In the genomic region with DNA sequence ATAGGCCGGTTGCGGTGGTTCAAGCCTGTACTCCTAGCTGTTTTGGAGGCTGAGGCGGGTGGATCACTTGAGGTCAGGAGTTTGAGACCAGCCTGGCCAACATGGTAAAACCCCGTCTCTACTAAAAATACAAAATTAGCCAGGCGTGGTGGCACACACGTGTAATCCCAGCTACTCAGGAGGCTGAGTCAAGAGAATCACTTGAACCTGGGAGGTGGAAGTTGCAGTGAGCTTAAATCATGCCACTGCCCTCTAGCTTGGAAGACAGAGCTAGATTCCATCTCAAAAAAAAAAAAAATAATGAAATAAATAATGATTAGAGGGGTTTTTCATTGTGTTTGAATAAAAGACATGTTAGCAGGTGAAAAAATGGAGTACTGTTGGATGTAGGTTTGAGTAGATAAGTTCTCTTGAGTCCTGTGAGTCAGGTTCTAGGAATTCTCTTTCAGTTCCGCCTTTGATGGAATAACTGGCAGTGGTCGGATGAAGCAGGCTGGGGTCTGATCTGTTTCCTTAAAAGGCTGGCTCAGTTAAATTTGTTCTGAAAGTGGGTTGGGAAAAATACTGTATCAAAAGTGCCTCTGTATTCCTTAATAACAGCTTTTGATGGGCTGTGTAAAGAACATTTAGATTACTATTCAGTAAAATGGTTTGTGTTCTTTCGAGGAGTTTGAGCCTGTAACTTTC, we compare ENCODE assay signal across 11 cellular contexts.
DNase-seq lines count a peak whose midpoint lies in the region; ATAC-seq and TF ChIP-seq lines count a peak whose summit lies in the region.
"Had no signal": no experiment of that assay in that cellular context is flagged by ENCODE, and none has a peak within 500 bp of the region (broad histone marks: within the 10 kb centered on the region; RNA-seq: fewer than 3 reads in every experiment).

No MANE protein-coding gene starts in this region.

- no peaks in the 10 kb centered on the region for H3K9me2 ChIP-seq in MM.1S (replicated peaks; ENCODE audit: insufficient read depth, low read length)

- H2AFZ ChIP-seq in ACC112 (ENCODE audit: low read length, unreplicated experiment) (no peak overlapping the region), MM.1S (ENCODE audit: low read length) (no peak overlapping the region)

- CTCF ChIA-PET in RWPE1 (lab: Yijun Ruan, JAX) = interaction anchor here (0.5 to 0.6 kb wide), 2 partner anchors 111 to 213 kb away, joined by 3 to 5 read pairs; no protein-coding TSS in a partner anchor

- DNase-seq in RWPE1 (ENCODE audit: low spot score) (peak; percentile 65), non-pigmented ciliary epithelial cell (ENCODE audit: low read depth) (peak; percentile 75), MM.1S (no peak), midbrain (lab: John Stamatoyannopoulos, UW) (no peak)
- DNase-seq in stimulated activated CD8-positive, alpha-beta memory T cell treated with anti-CD3 and anti-CD28 coated beads, Interleukin-4, amount 100 ng/mL, for 48 hours = no peak
- DNase-seq: left colon, NCI-H446 had no signal

- peak overlapping the region; percentile 38 for H3K27ac ChIP-seq in ACC112 (ENCODE audit: low read depth, low read length)
- H3K27ac ChIP-seq in RWPE1 = 0 out of 2 replicates have a peak overlapping the region, but pooled peaks have one; percentile 6
- no peak overlapping the region for H3K27ac ChIP-seq in MM.1S (ENCODE audit: low read length)
- H3K27ac ChIP-seq: VCaP had no signal

- ATAC-seq in esophagus mucosa = peak; percentile 38
- no peak for ATAC-seq in GM19035 (IDR thresholded peaks at IDR 0.05; ENCODE audit: unreplicated experiment)

- H4K20me1 ChIP-seq in MM.1S (ENCODE audit: insufficient read depth, low read length) = no peaks in the 10 kb centered on the region

- H3K9me3 ChIP-seq in MM.1S (replicated peaks; ENCODE audit: insufficient read depth, low read length) = no peaks in the 10 kb centered on the region

- TF ChIP-seq CTCF in RWPE1 (conservative IDR thresholded peaks at IDR 0.05; ENCODE audit: low read depth) = no peak
- no peak for TF ChIP-seq CTCF in MM.1S (IDR thresholded peaks at IDR 0.05; ENCODE audit: low read length)

- no peak overlapping the region for H3K4me2 ChIP-seq in MM.1S (ENCODE audit: low read depth, low read length)

- no peaks in the 10 kb centered on the region for H3F3A ChIP-seq in MM.1S (ENCODE audit: insufficient read depth, low read length)

- H3K4me1 ChIP-seq in ACC112 (ENCODE audit: control insufficient read depth, insufficient read depth, low read length, unreplicated experiment) = peaks cover 23% of the 10 kb centered on the region
- H3K4me1 ChIP-seq in MM.1S (ENCODE audit: low read length) = 0 out of 2 replicates have a peak, but pooled peaks cover 11% of the 10 kb centered on the region

- H3K4me3 ChIP-seq in ACC112 (ENCODE audit: low read depth, low read length) (no peak overlapping the region), MM.1S (ENCODE audit: low read length) (no peak overlapping the region)

- peaks cover 20% of the 10 kb centered on the region for H3K36me3 ChIP-seq in ACC112 (ENCODE audit: insufficient read depth, low read length)
- no peaks in the 10 kb centered on the region for H3K36me3 ChIP-seq in MM.1S (replicated peaks; ENCODE audit: insufficient read depth, low read length)

- POLR2A ChIA-PET in RWPE1 (lab: Yijun Ruan, JAX; ENCODE audit: low non-redundant PET) = no interaction called here

- H3K79me2 ChIP-seq in ACC112 (ENCODE audit: control insufficient read depth, insufficient read depth, low read length, unreplicated experiment) (no peaks in the 10 kb centered on the region), MM.1S (ENCODE audit: low read length) (no peaks in the 10 kb centered on the region)

- no peak overlapping the region for H3K9ac ChIP-seq in MM.1S (ENCODE audit: low read length)

- H3K27me3 ChIP-seq in ACC112 (ENCODE audit: insufficient read depth, low read length) (no peaks in the 10 kb centered on the region), MM.1S (replicated peaks; ENCODE audit: insufficient read depth, low read length) (no peaks in the 10 kb centered on the region)

Comparison
In these comparisons a context has a peak if more than half of its experiments do, and no peak if none do; other contexts are left out.
1. DNase-seq: peak in RWPE1 (single experiment) and non-pigmented ciliary epithelial cell (single experiment); none in MM.1S (single experiment), stimulated activated CD8-positive, alpha-beta memory T cell treated with anti-CD3 and anti-CD28 coated beads, Interleukin-4, amount 100 ng/mL, for 48 hours (single experiment) and midbrain (single experiment).